23 cellular contexts compared by ENCODE assay signal in the genomic region with DNA sequence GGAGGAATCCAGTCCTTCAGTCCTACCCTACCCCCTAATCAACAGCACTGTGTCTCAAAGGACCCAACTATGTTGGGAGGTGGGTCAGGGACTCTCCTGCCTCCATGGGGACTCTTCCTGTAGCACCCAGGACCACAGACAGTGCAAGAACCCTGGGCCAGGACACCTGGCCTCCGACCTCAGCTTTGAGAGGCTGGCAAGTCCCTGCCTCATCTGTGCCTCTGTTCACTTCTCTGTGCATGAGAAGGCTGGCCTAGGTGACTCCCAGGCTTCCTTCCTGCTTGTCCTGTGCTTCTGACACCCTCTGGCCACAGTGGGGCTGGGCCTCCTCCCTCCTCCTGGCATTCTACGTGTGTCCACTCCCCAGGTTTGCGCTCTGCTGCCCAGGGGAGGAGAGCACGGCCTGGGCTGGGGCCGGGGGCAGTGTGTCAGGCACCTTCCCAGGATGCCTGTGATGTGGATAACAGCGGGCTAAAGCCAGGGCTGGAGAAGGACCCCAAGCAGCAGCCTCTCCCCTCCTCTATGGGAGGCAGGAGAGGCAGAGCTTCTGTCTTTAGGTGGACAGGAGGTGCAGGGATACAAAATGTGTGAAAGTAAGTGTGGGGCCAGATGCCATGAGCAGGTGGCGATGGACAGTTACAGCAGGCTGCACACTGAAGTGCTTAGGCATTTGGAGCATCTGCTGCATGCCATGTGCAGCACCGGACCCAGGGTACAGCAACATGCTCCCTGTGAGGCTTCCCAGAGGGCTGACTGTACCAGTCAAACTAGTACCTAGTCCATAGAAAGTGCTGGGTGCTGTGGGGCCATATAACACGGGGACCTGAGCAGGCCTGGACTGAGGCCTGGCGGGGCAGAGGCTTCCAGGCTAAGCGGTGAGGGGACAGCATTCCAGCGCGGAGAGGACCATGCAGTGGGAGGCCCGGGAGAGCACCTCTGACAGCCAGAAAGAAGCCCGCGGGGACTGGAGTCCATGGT. TPM values are rescaled to one million over a fixed set of nuclear protein-coding genes. Genes with fewer than 3 reads are reported as not detected.
A peak's percentile ranks its signal among the peaks of the same experiment; 100 is the strongest.
DNase-seq lines count a peak whose midpoint lies in the region; ATAC-seq and TF ChIP-seq lines count a peak whose summit lies in the region.
"Had no signal": no experiment of that assay in that cellular context is flagged by ENCODE, and none has a peak within 500 bp of the region (broad histone marks: within the 10 kb centered on the region; RNA-seq: fewer than 3 reads in every experiment).

No MANE protein-coding gene starts in this region.

- H3K27me3 Mint-ChIP-seq in stimulated activated naive CD8-positive, alpha-beta T cell treated with anti-CD3 and anti-CD28 coated beads, Interleukin-15, amount 100 ng/mL, for 72 hours: no peaks in the 10 kb centered on the region

- POLR2A ChIA-PET in RWPE1 (lab: Yijun Ruan, JAX; ENCODE audit: low non-redundant PET): interaction anchor here (0.8 kb wide), 1 partner anchor 36 kb away, joined by 3 read pairs; no protein-coding TSS in a partner anchor

- H3K9ac ChIP-seq in BLaER1: no peak overlapping the region
- H3K9ac ChIP-seq: parathyroid adenoma had no signal

- no peaks in the 10 kb centered on the region for H3K9me3 ChIP-seq in BLaER1
- H3K9me3 ChIP-seq in lower lobe of right lung: no peaks in the 10 kb centered on the region
- no peaks in the 10 kb centered on the region for H3K9me3 ChIP-seq in left ventricle myocardium inferior (replicated peaks)
- H3K9me3 ChIP-seq: thoracic aorta had no signal

- no peaks in the 10 kb centered on the region for H4K20me1 ChIP-seq in BLaER1

- H3K4me2 ChIP-seq in BLaER1: no peak overlapping the region
- H3K4me2 ChIP-seq: smooth muscle cell had no signal

- intact Hi-C loops in lower lobe of right lung (cut with DNase I) (no loop called here), left ventricle myocardium inferior (cut with micrococcal nuclease) (loop anchor here (10.0 kb wide), 1 partner anchor 92 kb away; no protein-coding TSS in a partner anchor)

- H3K27ac ChIP-seq in BLaER1: peak overlapping the region; percentile 3; the same call in 1 of the 2 replicates
- H3K27ac ChIP-seq in RWPE1: peak overlapping the region; percentile 69
- no peak overlapping the region for H3K27ac ChIP-seq in lower lobe of right lung
- no peak overlapping the region for H3K27ac ChIP-seq in left ventricle myocardium inferior (replicated peaks)
- H3K27ac ChIP-seq: parathyroid adenoma, thoracic aorta had no signal

- CTCF ChIA-PET in RWPE1 (lab: Yijun Ruan, JAX): interaction anchor here (0.5 to 2.9 kb wide), 22 partner anchors 12 to 450 kb away, joined by 3 to 46 read pairs (median 8); no protein-coding TSS in a partner anchor

- H3K36me3 ChIP-seq in BLaER1: no peaks in the 10 kb centered on the region
- H3K36me3 ChIP-seq in lower lobe of right lung: no peaks in the 10 kb centered on the region
- H3K36me3 ChIP-seq in left ventricle myocardium inferior: no peaks in the 10 kb centered on the region
- H3K36me3 ChIP-seq: thoracic aorta had no signal

- H3K4me1 ChIP-seq in BLaER1 (peaks cover 9% of the 10 kb centered on the region), lower lobe of right lung (no peaks in the 10 kb centered on the region), left ventricle myocardium inferior (no peaks in the 10 kb centered on the region)
- H3K4me1 ChIP-seq: parathyroid adenoma had no signal

- no peak for ATAC-seq in GM19455 (IDR thresholded peaks at IDR 0.05; ENCODE audit: unreplicated experiment)
- no peak for ATAC-seq in stimulated activated naive CD8-positive, alpha-beta T cell treated with anti-CD3 and anti-CD28 coated beads, Interleukin-15, amount 100 ng/mL, for 72 hours
- no peak for ATAC-seq in lower lobe of right lung
- ATAC-seq: effector memory CD8-positive, alpha-beta T cell; T-helper 17 cell had no signal

- no peaks in the 10 kb centered on the region for H3K4me1 Mint-ChIP-seq in stimulated activated naive CD8-positive, alpha-beta T cell treated with anti-CD3 and anti-CD28 coated beads, Interleukin-15, amount 100 ng/mL, for 72 hours
- H3K4me1 Mint-ChIP-seq: activated B cell treated with CpG ODN at 0.5 μM for 24 hours, IgD-negative memory B cell had no signal

- no peak overlapping the region for H3K27ac Mint-ChIP-seq in stimulated activated naive CD8-positive, alpha-beta T cell treated with anti-CD3 and anti-CD28 coated beads, Interleukin-15, amount 100 ng/mL, for 72 hours
- H3K27ac Mint-ChIP-seq: activated B cell treated with CpG ODN at 0.5 μM for 24 hours; effector memory CD8-positive, alpha-beta T cell; T-helper 17 cell had no signal

- DNase-seq in GM13976 (ENCODE audit: low spot score) (peak; percentile 34), RWPE1 (ENCODE audit: low spot score) (no peak), myocyte (ENCODE audit: low read depth) (peak; percentile 56), lower lobe of right lung (no peak), left ventricle myocardium inferior (no peak)
- no peak for DNase-seq in stimulated activated naive CD8-positive, alpha-beta T cell treated with anti-CD3 and anti-CD28 coated beads, Interleukin-15, amount 100 ng/mL, for 72 hours
- DNase-seq: activated B cell treated with CpG ODN at 0.5 μM for 24 hours; activated naive CD4-positive, alpha-beta T cell; anterior cingulate cortex; Calu3; cerebellar nuclear complex; effector memory CD8-positive, alpha-beta T cell; hippocampal formation; NCI-H2081 treated with DMSO at 0.1 percent for 48 hours; SIG-M5; T-helper 17 cell had no signal

- H3K4me3 Mint-ChIP-seq in stimulated activated naive CD8-positive, alpha-beta T cell treated with anti-CD3 and anti-CD28 coated beads, Interleukin-15, amount 100 ng/mL, for 72 hours: no peak overlapping the region
- H3K4me3 Mint-ChIP-seq: activated B cell treated with CpG ODN at 0.5 μM for 24 hours; effector memory CD8-positive, alpha-beta T cell; IgD-negative memory B cell; T-helper 17 cell had no signal

- no peaks in the 10 kb centered on the region for H3K9me3 Mint-ChIP-seq in stimulated activated naive CD8-positive, alpha-beta T cell treated with anti-CD3 and anti-CD28 coated beads, Interleukin-15, amount 100 ng/mL, for 72 hours
- H3K9me3 Mint-ChIP-seq: activated B cell treated with CpG ODN at 0.5 μM for 24 hours; effector memory CD8-positive, alpha-beta T cell; IgD-negative memory B cell had no signal

- no peak for TF ChIP-seq CTCF in GM13976 (IDR thresholded peaks at IDR 0.05; ENCODE audit: borderline replicate concordance, control extremely low read depth, extremely low read depth, insufficient read depth, missing control alignments)
- no peak for TF ChIP-seq CTCF in RWPE1 (conservative IDR thresholded peaks at IDR 0.05; ENCODE audit: low read depth)
- TF ChIP-seq CTCF in lower lobe of right lung (IDR thresholded peaks at IDR 0.05): no peak
- TF ChIP-seq CTCF in left ventricle myocardium inferior (IDR thresholded peaks at IDR 0.05; ENCODE audit: borderline replicate concordance): no peak

- H3K4me3 ChIP-seq in BLaER1 (no peak overlapping the region), lower lobe of right lung (no peak overlapping the region), left ventricle myocardium inferior (no peak overlapping the region)
- H3K4me3 ChIP-seq: smooth muscle cell, thoracic aorta had no signal

- H3K27me3 ChIP-seq in BLaER1 (no peaks in the 10 kb centered on the region), lower lobe of right lung (ENCODE audit: low read depth) (no peaks in the 10 kb centered on the region), left ventricle myocardium inferior (ENCODE audit: low read depth) (peaks cover 8% of the 10 kb centered on the region)

- in situ Hi-C loops in GM13976 (cut with MboI; ENCODE audit: low sequenced_read_pairs, unreplicated experiment): no loop called here

RNA-seq across cellular contexts. Expression of gene PKP1, which starts 30.2 kb away (rescaled TPM):
- total RNA-seq in myocyte (0.05 and 0.13 TPM in 2 replicates), lower lobe of right lung (2.2 TPM), left ventricle myocardium inferior (0.38 TPM)
- 1.0 TPM for polyA plus RNA-seq in myocyte (2012)
- total RNA-seq: activated B cell treated with CpG ODN at 0.5 μM for 24 hours, mononuclear cell, T-helper 17 cell had no signal
- polyA plus RNA-seq: IgD-negative memory B cell had no signal

Comparison
In these comparisons a context has a peak if more than half of its experiments do, and no peak if none do; other contexts are left out.
1. H3K27ac ChIP-seq: peak in BLaER1 (single experiment) and RWPE1 (single experiment); none in lower lobe of right lung (single experiment) and left ventricle myocardium inferior (single experiment).
2. DNase-seq: peak in GM13976 (single experiment) and myocyte (single experiment); none in RWPE1 (single experiment), stimulated activated naive CD8-positive, alpha-beta T cell treated with anti-CD3 and anti-CD28 coated beads, Interleukin-15, amount 100 ng/mL, for 72 hours (0 of 2), lower lobe of right lung (single experiment) and left ventricle myocardium inferior (single experiment).